8 cellular contexts compared by ENCODE assay signal in genomic region chr7:117212969-117213877, GRCh38.
DNase-seq lines count a peak whose midpoint lies in the region; ATAC-seq and TF ChIP-seq lines count a peak whose summit lies in the region.

No MANE protein-coding gene starts in this region.

- peaks cover 5% of the 10 kb centered on the region for H3K36me3 Mint-ChIP-seq in stimulated activated effector memory CD8-positive, alpha-beta T cell treated with anti-CD3 and anti-CD28 coated beads, Interleukin-12 subunit alpha, Interleukin-12 subunit beta, amount 100 ng/mL, for 72 hours

- no peak overlapping the region for H3K27ac Mint-ChIP-seq in stimulated activated effector memory CD8-positive, alpha-beta T cell treated with anti-CD3 and anti-CD28 coated beads, Interleukin-12 subunit alpha, Interleukin-12 subunit beta, amount 100 ng/mL, for 72 hours

- H3K9me3 ChIP-seq in WERI-Rb-1 (ENCODE audit: severe bottlenecking): no peaks in the 10 kb centered on the region

- H3K4me3 ChIP-seq in WERI-Rb-1 (ENCODE audit: low read depth, low read length): no peak overlapping the region

- H3K4me3 Mint-ChIP-seq in stimulated activated effector memory CD8-positive, alpha-beta T cell treated with anti-CD3 and anti-CD28 coated beads, Interleukin-12 subunit alpha, Interleukin-12 subunit beta, amount 100 ng/mL, for 72 hours: no peak overlapping the region

- ATAC-seq in HG02763 (IDR thresholded peaks at IDR 0.05; ENCODE audit: unreplicated experiment): peak; percentile 77
- ATAC-seq in stimulated activated effector memory CD8-positive, alpha-beta T cell treated with anti-CD3 and anti-CD28 coated beads, Interleukin-12 subunit alpha, Interleukin-12 subunit beta, amount 100 ng/mL, for 72 hours: no peak

- DNase-seq in A172 (ENCODE audit: low spot score) (peak; percentile 70), NCI-H1694 (lab: John Stamatoyannopoulos, UW) (peak; percentile 78), WERI-Rb-1 (peak; percentile 49), dedifferentiated amniotic fluid mesenchymal stem cell (ENCODE audit: extremely low spot score) (peak; percentile 70), lung microvascular endothelial cell (ENCODE audit: low read depth in 2 of 2) (peak; percentile 71 to 74)
- DNase-seq in stimulated activated effector memory CD8-positive, alpha-beta T cell treated with anti-CD3 and anti-CD28 coated beads, Interleukin-12 subunit alpha, Interleukin-12 subunit beta, amount 100 ng/mL, for 72 hours (ENCODE audit: low spot score in 2 of 2): peak; percentile 13 to 67

- H3K27me3 ChIP-seq in WERI-Rb-1 (ENCODE audit: insufficient read depth, low read depth, severe bottlenecking): peaks cover 71% of the 10 kb centered on the region

- H3K27ac ChIP-seq in WERI-Rb-1: no peak overlapping the region

- peak; percentile 88 for TF ChIP-seq CTCF in GM12874 (IDR thresholded peaks at IDR 0.05; ENCODE audit: insufficient read depth, low read depth, low read length)
- TF ChIP-seq CTCF in WERI-Rb-1 (IDR thresholded peaks at IDR 0.05; ENCODE audit: low read depth, low read length): peak; percentile 83

- H3K36me3 ChIP-seq in WERI-Rb-1: no peaks in the 10 kb centered on the region

- no peaks in the 10 kb centered on the region for H3K9me3 Mint-ChIP-seq in stimulated activated effector memory CD8-positive, alpha-beta T cell treated with anti-CD3 and anti-CD28 coated beads, Interleukin-12 subunit alpha, Interleukin-12 subunit beta, amount 100 ng/mL, for 72 hours

- no peaks in the 10 kb centered on the region for H3K4me1 Mint-ChIP-seq in stimulated activated effector memory CD8-positive, alpha-beta T cell treated with anti-CD3 and anti-CD28 coated beads, Interleukin-12 subunit alpha, Interleukin-12 subunit beta, amount 100 ng/mL, for 72 hours
